ENCODE assay signal across 26 cellular contexts in the genomic region with DNA sequence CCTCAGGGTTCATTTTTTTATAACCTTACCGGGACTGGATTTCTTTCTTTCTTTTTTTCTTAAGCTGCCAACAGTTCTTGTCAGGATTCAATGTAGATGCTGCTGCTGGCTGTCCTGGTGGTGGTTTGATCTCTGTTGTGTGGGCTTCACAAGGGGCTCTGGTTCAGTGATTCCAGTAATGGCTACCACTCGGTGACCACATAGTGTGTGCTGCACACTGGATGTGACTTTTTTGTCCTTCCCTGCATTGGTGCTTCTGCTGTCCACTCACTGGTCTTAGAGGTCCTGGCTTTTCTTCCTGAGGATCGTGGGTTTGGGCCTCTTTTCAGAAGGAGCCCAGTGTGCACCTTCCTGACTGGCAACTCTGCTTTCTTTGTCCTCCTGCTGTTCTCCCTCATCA.
"Had no signal": no experiment of that assay in that cellular context is flagged by ENCODE, and none has a peak within 500 bp of the region (broad histone marks: within the 10 kb centered on the region; RNA-seq: fewer than 3 reads in every experiment).

No MANE protein-coding gene starts in this region.

- H3K4me1 ChIP-seq: gastrocnemius medialis, left lung, transverse colon, vagina had no signal

- H3K27ac Mint-ChIP-seq: mesothelial cell of epicardium; naive B cell; natural killer cell treated with Interleukin-12 subunit alpha and Interleukin-12 subunit beta and Interleukin-15 and Interleukin-18, amount 100 ng/mL, for 72 hours had no signal

- H3K36me3 ChIP-seq: gastrocnemius medialis, left lung, ovary, suprapubic skin, transverse colon, vagina had no signal

- H3K9me3 ChIP-seq: gastrocnemius medialis, left lung, mucosa of descending colon, ovary, right atrium auricular region, suprapubic skin, transverse colon, vagina had no signal

- H3K27me3 ChIP-seq: gastrocnemius medialis, left lung, ovary, right atrium auricular region, suprapubic skin, transverse colon, vagina had no signal

- H3K27ac ChIP-seq: epithelial cell of prostate, gastrocnemius medialis, left lung, ovary, right atrium auricular region, suprapubic skin, transverse colon, vagina had no signal

- H3K4me3 Mint-ChIP-seq: mesothelial cell of epicardium; naive B cell; natural killer cell treated with Interleukin-12 subunit alpha and Interleukin-12 subunit beta and Interleukin-15 and Interleukin-18, amount 100 ng/mL, for 72 hours; stimulated activated naive CD8-positive, alpha-beta T cell treated with anti-CD3 and anti-CD28 coated beads, Interleukin-15, amount 100 ng/mL, for 72 hours had no signal

- H3K36me3 Mint-ChIP-seq: natural killer cell treated with Interleukin-12 subunit alpha and Interleukin-12 subunit beta and Interleukin-15 and Interleukin-18, amount 100 ng/mL, for 72 hours had no signal

- H3K4me3 ChIP-seq: gastrocnemius medialis, left lung, mucosa of descending colon, ovary, right atrium auricular region, smooth muscle cell, suprapubic skin, transverse colon, vagina had no signal

- DNase-seq: cortex of kidney; effector CD4-positive, alpha-beta T cell; foreskin fibroblast; gastrocnemius medialis; head of caudate nucleus; left cardiac atrium; left lung; mesenchymal stem cell; mucosa of descending colon; naive B cell; occipital lobe; ovary; stimulated activated CD4-positive, alpha-beta T cell treated with anti-CD3 and anti-CD28 coated beads, Interleukin-12 subunit alpha, Interleukin-12 subunit beta, amount 100 ng/mL, for 4 hours; stimulated activated CD4-positive, alpha-beta T cell treated with anti-CD3 and anti-CD28 coated beads, Interleukin-1b, Interleukin-23, amount 100 ng/mL, for 48 hours; stimulated activated CD4-positive, alpha-beta T cell treated with anti-CD3 and anti-CD28 coated beads, Interleukin-4, amount 100 ng/mL, for 1 hour; stimulated activated CD8-positive, alpha-beta memory T cell treated with anti-CD3 and anti-CD28 coated beads, Interleukin-4, amount 100 ng/mL, for 48 hours; stimulated activated naive CD4-positive, alpha-beta T cell; stimulated activated naive CD8-positive, alpha-beta T cell treated with anti-CD3 and anti-CD28 coated beads, Interleukin-15, amount 100 ng/mL, for 72 hours; transverse colon had no signal

- H3K4me1 Mint-ChIP-seq: naive B cell; stimulated activated naive CD8-positive, alpha-beta T cell treated with anti-CD3 and anti-CD28 coated beads, Interleukin-15, amount 100 ng/mL, for 72 hours had no signal
